In the genomic region with DNA sequence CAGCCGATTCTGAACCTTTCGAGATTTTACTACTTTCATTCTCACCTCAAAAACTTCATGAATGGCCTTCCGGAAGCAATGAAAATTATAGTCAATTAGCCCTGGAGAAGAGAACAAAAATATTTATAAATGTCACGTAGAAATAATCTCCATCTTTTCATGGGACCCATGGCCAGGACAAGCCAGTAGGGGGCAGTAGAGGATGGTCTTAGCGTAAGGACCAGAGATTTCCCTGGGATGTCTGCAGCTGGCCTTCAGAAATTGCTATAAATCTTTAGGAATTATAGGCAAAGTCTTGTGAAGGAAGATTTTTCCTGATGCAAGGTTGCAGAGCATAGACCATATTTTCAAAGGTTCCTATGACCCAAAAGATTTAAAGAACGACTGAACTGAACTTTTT, we compare ENCODE assay signal across 9 cellular contexts. TPM values are rescaled to one million over a fixed set of nuclear protein-coding genes. Genes with fewer than 3 reads are reported as not detected.
DNase-seq lines count a peak whose midpoint lies in the region; ATAC-seq and TF ChIP-seq lines count a peak whose summit lies in the region.
"Had no signal": no experiment of that assay in that cellular context is flagged by ENCODE, and none has a peak within 500 bp of the region (broad histone marks: within the 10 kb centered on the region; RNA-seq: fewer than 3 reads in every experiment).

No MANE protein-coding gene starts in this region.

- H2AFZ ChIP-seq in H9 (ENCODE audit: low read length) = no peak overlapping the region

- no peaks in the 10 kb centered on the region for H3K79me2 ChIP-seq in H9 (ENCODE audit: insufficient read depth, low read length)

- H3K36me3 Mint-ChIP-seq in H9 (ENCODE audit: insufficient read depth in 1 of 3, low read depth in 3 of 3) = no peaks in the 10 kb centered on the region
- H3K36me3 Mint-ChIP-seq in activated naive CD4-positive, alpha-beta T cell treated with anti-CD3 and anti-CD28 coated beads for 36 hours (ENCODE audit: low read depth) = no peaks in the 10 kb centered on the region

- H3K27me3 ChIP-seq in BJ (ENCODE audit: control insufficient read depth, insufficient read depth, low read length) = peaks cover 2% of the 10 kb centered on the region; the same call in 1 of the 2 replicates
- H3K27me3 ChIP-seq in H9 (ENCODE audit: insufficient read depth, low read length) = no peaks in the 10 kb centered on the region
- H3K27me3 ChIP-seq in Peyer's patch = no peaks in the 10 kb centered on the region
- H3K27me3 ChIP-seq in psoas muscle (ENCODE audit: insufficient read depth in 3 of 3, low read length in 2 of 3) = no peaks in the 10 kb centered on the region

- no peak overlapping the region for H3K4ac ChIP-seq in H9 (ENCODE audit: low read depth, low read length)

- H3T11ph ChIP-seq in H9 (ENCODE audit: low read length) = no peak overlapping the region

- no peaks in the 10 kb centered on the region for H3K36me3 ChIP-seq in BJ (ENCODE audit: control insufficient read depth, insufficient read depth, low read length)
- H3K36me3 ChIP-seq in Peyer's patch = no peaks in the 10 kb centered on the region
- peaks cover 0 to 40% of the 10 kb centered on the region in 2 donors for H3K36me3 ChIP-seq in psoas muscle (ENCODE audit: insufficient read depth in 1 of 2, low read depth in 1 of 2)

- H3K79me1 ChIP-seq in H9 (ENCODE audit: insufficient read depth, low read depth, low read length, poor library complexity, severe bottlenecking) = no peaks in the 10 kb centered on the region

- no peaks in the 10 kb centered on the region for H3K9me3 ChIP-seq in H9 (ENCODE audit: control insufficient read depth, low read depth, low read length)
- no peaks in the 10 kb centered on the region for H3K9me3 ChIP-seq in Peyer's patch
- H3K9me3 ChIP-seq in psoas muscle = no peaks in the 10 kb centered on the region

- CTCF ChIA-PET in BJ (lab: Yijun Ruan, JAX) = interaction anchor here (1.0 to 5.2 kb wide), 13 partner anchors 8 to 385 kb away, joined by 3 to 41 read pairs (median 5); partner anchors contain the start of genes GABRR2 and UBE2J1
- CTCF ChIA-PET in activated naive CD4-positive, alpha-beta T cell treated with anti-CD3 and anti-CD28 coated beads for 36 hours (lab: Charles Lee) = interaction anchor here (0.7 to 5.1 kb wide), 9 partner anchors 8 to 711 kb away, joined by 3 to 42 read pairs (median 4); no protein-coding TSS in a partner anchor

- no peak overlapping the region for H3K27ac Mint-ChIP-seq in H9
- no peak overlapping the region for H3K27ac Mint-ChIP-seq in activated naive CD4-positive, alpha-beta T cell treated with anti-CD3 and anti-CD28 coated beads for 36 hours

- H3K27ac ChIP-seq in H9 (ENCODE audit: insufficient read length, low read depth, low read length) (no peak overlapping the region), Peyer's patch (no peak overlapping the region), psoas muscle (no peak overlapping the region)

- no peak overlapping the region for H3K14ac ChIP-seq in H9 (ENCODE audit: insufficient read depth, low read length)

- peak; percentile 84 for TF ChIP-seq CTCF in BJ (IDR thresholded peaks at IDR 0.05; ENCODE audit: insufficient read depth, low read depth, low read length)
- peak; percentile 93 for TF ChIP-seq CTCF in H9 (conservative IDR thresholded peaks at IDR 0.05)
- TF ChIP-seq CTCF in Peyer's patch (IDR thresholded peaks at IDR 0.05) = peak; percentile 68 to 84 (median 71)
- TF ChIP-seq CTCF in psoas muscle (IDR thresholded peaks at IDR 0.05) = peak; percentile 79

- H2BK15ac ChIP-seq in H9 (ENCODE audit: low read depth, low read length) = no peak overlapping the region

- H3K4me1 ChIP-seq in H9 (ENCODE audit: insufficient read depth, low read length) (no peaks in the 10 kb centered on the region), Peyer's patch (peaks cover 0 to 7% (median 2%) of the 10 kb centered on the region in 4 donors), psoas muscle (peaks cover 19% of the 10 kb centered on the region)

- no peak overlapping the region for H4K8ac ChIP-seq in H9 (replicated peaks; ENCODE audit: insufficient read length, low read depth, low read length)

- POLR2A ChIA-PET in BJ (lab: Charles Lee) = interaction anchor here (0.5 kb wide), 1 partner anchor 324 kb away, joined by 7 read pairs; no protein-coding TSS in a partner anchor

- DNase-seq in BJ (ENCODE audit: low read depth) = no peak
- DNase-seq in H9 = no peak
- DNase-seq in Peyer's patch = peak in 2 of 3 donors; percentile 71 to 87
- peak; percentile 82 for DNase-seq in activated naive CD4-positive, alpha-beta T cell treated with anti-CD3 and anti-CD28 coated beads for 36 hours
- DNase-seq in Right ventricle myocardium superior = peak; percentile 66
- peak; percentile 51 to 68 for DNase-seq in psoas muscle
- no peak for DNase-seq in cortex of kidney (lab: John Stamatoyannopoulos, UW)

- no peak overlapping the region for H3K4me3 Mint-ChIP-seq in H9
- H3K4me3 Mint-ChIP-seq in activated naive CD4-positive, alpha-beta T cell treated with anti-CD3 and anti-CD28 coated beads for 36 hours = no peak overlapping the region

- H4K20me1 ChIP-seq in H9 (ENCODE audit: control insufficient read depth, insufficient read depth, insufficient read length) = no peaks in the 10 kb centered on the region

- H3K18ac ChIP-seq in H9 (ENCODE audit: insufficient read length, low read depth, low read length) = no peak overlapping the region

- no peak overlapping the region for H3K23ac ChIP-seq in H9 (ENCODE audit: insufficient read length, low read depth, low read length)

- no peak overlapping the region for H2BK12ac ChIP-seq in H9 (ENCODE audit: insufficient read length, low read depth, low read length)

- H2BK20ac ChIP-seq in H9 (ENCODE audit: low read depth, low read length, poor library complexity, severe bottlenecking) = no peak overlapping the region

- no peak overlapping the region for H3K4me2 ChIP-seq in H9 (ENCODE audit: insufficient read depth, insufficient read length, low read length)

- H3K4me3 ChIP-seq in BJ (ENCODE audit: low read depth, low read length) (no peak overlapping the region), Peyer's patch (no peak overlapping the region), psoas muscle (no peak overlapping the region)

- intact Hi-C loops in activated naive CD4-positive, alpha-beta T cell treated with anti-CD3 and anti-CD28 coated beads for 36 hours (cut with micrococcal nuclease) = loop anchor here (1.0 to 5.0 kb wide), 3 partner anchors 229 to 1111 kb away; no protein-coding TSS in a partner anchor
- intact Hi-C loops in Right ventricle myocardium superior (cut with DNase I) (loop anchor here (5.0 to 10.0 kb wide), 2 partner anchors 56 to 383 kb away; no protein-coding TSS in a partner anchor), psoas muscle (cut with DNase I) (loop anchor here (5.0 kb wide), 2 partner anchors 56 to 244 kb away; no protein-coding TSS in a partner anchor)

- no peak overlapping the region for H2BK5ac ChIP-seq in H9 (ENCODE audit: insufficient read length, low read length)

- H3K9me3 Mint-ChIP-seq in H9 = no peaks in the 10 kb centered on the region
- H3K9me3 Mint-ChIP-seq in activated naive CD4-positive, alpha-beta T cell treated with anti-CD3 and anti-CD28 coated beads for 36 hours = no peaks in the 10 kb centered on the region

- ATAC-seq in Right ventricle myocardium superior (ENCODE audit: poor library complexity) (peak; percentile 66), psoas muscle (peak; percentile 59 to 73 (median 66)), HG02884 (IDR thresholded peaks at IDR 0.05; ENCODE audit: unreplicated experiment) (no peak)

- no CpG with 5 or more reads among the region's 6 CpGs for WGBS in H9 (ENCODE audit: extremely low coverage, insufficient read length, low lambda C conversion rate)
- 35 to 47% (median 35%) methylated on average over 6 of the region's 6 CpGs for WGBS in psoas muscle, 3 donors

- no peaks in the 10 kb centered on the region for H3K23me2 ChIP-seq in H9 (ENCODE audit: insufficient read length, low read depth, low read length, poor library complexity, severe bottlenecking)

- no peak overlapping the region for H2AK5ac ChIP-seq in H9 (ENCODE audit: insufficient read length, low read length)

- no peak overlapping the region for H3K9ac ChIP-seq in H9 (ENCODE audit: extremely low read depth, insufficient read length, low read length)

- no peak for TF ChIP-seq POLR2A in Peyer's patch (IDR thresholded peaks at IDR 0.05)

- no peak overlapping the region for H4K91ac ChIP-seq in H9 (ENCODE audit: insufficient read length, low read depth, low read length)

- H4K5ac ChIP-seq in H9 (ENCODE audit: insufficient read length, low read depth, low read length) = no peak overlapping the region

- no peak overlapping the region for H3K56ac ChIP-seq in H9 (ENCODE audit: insufficient read length, low read depth, low read length)

- H2BK120ac ChIP-seq in H9 (ENCODE audit: low read depth, low read length, poor library complexity, severe bottlenecking) = no peak overlapping the region

- peaks cover 14 to 19% of the 10 kb centered on the region in 2 experiments for H3K4me1 Mint-ChIP-seq in H9
- H3K4me1 Mint-ChIP-seq in activated naive CD4-positive, alpha-beta T cell treated with anti-CD3 and anti-CD28 coated beads for 36 hours (ENCODE audit: low read depth) = peaks cover 23% of the 10 kb centered on the region

- no peaks in the 10 kb centered on the region for H3K27me3 Mint-ChIP-seq in H9 (ENCODE audit: low read depth)
- no peaks in the 10 kb centered on the region for H3K27me3 Mint-ChIP-seq in activated naive CD4-positive, alpha-beta T cell treated with anti-CD3 and anti-CD28 coated beads for 36 hours (ENCODE audit: low read depth)

RNA-seq across cellular contexts. Expression of gene UBE2J1, which starts 15.6 kb away (rescaled TPM):
- polyA plus RNA-seq in BJ (2011; rRNA removed) (27.1 and 43.3 TPM in 2 replicates), psoas muscle (10 to 100 TPM; 10.0 to 20.7 (median 12.9) TPM)
- 16.4 and 18.8 TPM in 2 replicates for polyA minus RNA-seq in BJ (2011; rRNA and poly(A)+ RNA removed)
- total RNA-seq in H9 (2021) (13.1 and 13.2 TPM in 2 replicates), Peyer's patch (10 to 100 TPM; 35.0 to 57.8 (median 44.7) TPM), Right ventricle myocardium superior (11.9 TPM), psoas muscle (10 to 100 TPM; 11.5 to 21.6 (median 17.4) TPM)
- total RNA-seq in activated naive CD4-positive, alpha-beta T cell treated with anti-CD3 and anti-CD28 coated beads for 36 hours = 10 to 100 TPM; 10.8 to 10.9 TPM

RNA-seq across cellular contexts. Expression of gene RRAGD, which starts 44.0 kb away (rescaled TPM):
- polyA plus RNA-seq in BJ (2011; rRNA removed) (not detected in 2 replicates), psoas muscle (100 to 1,000 TPM in 1 of 3 donors, 10 to 100 TPM in 2; 34.8 to 163 (median 70.8) TPM)
- polyA minus RNA-seq in BJ (2011; rRNA and poly(A)+ RNA removed) = not detected in 2 replicates
- total RNA-seq in H9 (2021) (8.3 and 10.6 TPM in 2 replicates), Peyer's patch (1 to 10 TPM in 2 of 4 donors, under 1 TPM in 2; 0.53 to 5.0 (median 2.9) TPM), Right ventricle myocardium superior (130 TPM), psoas muscle (100 to 1,000 TPM; 105 to 148 (median 125) TPM)
- 10 to 100 TPM; 11.3 to 13.2 TPM for total RNA-seq in activated naive CD4-positive, alpha-beta T cell treated with anti-CD3 and anti-CD28 coated beads for 36 hours

RNA-seq across cellular contexts. Expression of gene GABRR2, which starts 53.0 kb away (rescaled TPM):
- polyA plus RNA-seq in BJ (2011; rRNA removed) = 0.21 and 0.31 TPM in 2 replicates
- polyA minus RNA-seq in BJ (2011; rRNA and poly(A)+ RNA removed) = not detected in 2 replicates
- not detected in 2 replicates for total RNA-seq in H9 (2021)
- 1 to 10 TPM in 3 of 4 donors, under 1 TPM in 1; 0.70 to 6.6 (median 2.1) TPM for total RNA-seq in Peyer's patch
- total RNA-seq in activated naive CD4-positive, alpha-beta T cell treated with anti-CD3 and anti-CD28 coated beads for 36 hours = not detected
- total RNA-seq in Right ventricle myocardium superior = 0.54 TPM
- under 1 TPM; 0.34 to 0.71 (median 0.53) TPM for total RNA-seq in psoas muscle
- 1 to 10 TPM in 1 of 3 donors, under 1 TPM in 2; 0.79 to 4.3 (median 0.87) TPM for polyA plus RNA-seq in psoas muscle
- total RNA-seq: skeletal muscle tissue had no signal

Comparison
In these comparisons a context has a peak if more than half of its experiments do, and no peak if none do; other contexts are left out.
1. DNase-seq: peak in Peyer's patch (2 of 3), activated naive CD4-positive, alpha-beta T cell treated with anti-CD3 and anti-CD28 coated beads for 36 hours (single experiment), Right ventricle myocardium superior (single experiment) and psoas muscle (2 of 2); none in BJ (single experiment), H9 (single experiment) and cortex of kidney (single experiment).
2. Peak in every context shown above with its lines, with median percentiles within 50 percentile points of each other: CTCF ChIP-seq.